11 cellular contexts compared by ENCODE assay signal in the genomic region with DNA sequence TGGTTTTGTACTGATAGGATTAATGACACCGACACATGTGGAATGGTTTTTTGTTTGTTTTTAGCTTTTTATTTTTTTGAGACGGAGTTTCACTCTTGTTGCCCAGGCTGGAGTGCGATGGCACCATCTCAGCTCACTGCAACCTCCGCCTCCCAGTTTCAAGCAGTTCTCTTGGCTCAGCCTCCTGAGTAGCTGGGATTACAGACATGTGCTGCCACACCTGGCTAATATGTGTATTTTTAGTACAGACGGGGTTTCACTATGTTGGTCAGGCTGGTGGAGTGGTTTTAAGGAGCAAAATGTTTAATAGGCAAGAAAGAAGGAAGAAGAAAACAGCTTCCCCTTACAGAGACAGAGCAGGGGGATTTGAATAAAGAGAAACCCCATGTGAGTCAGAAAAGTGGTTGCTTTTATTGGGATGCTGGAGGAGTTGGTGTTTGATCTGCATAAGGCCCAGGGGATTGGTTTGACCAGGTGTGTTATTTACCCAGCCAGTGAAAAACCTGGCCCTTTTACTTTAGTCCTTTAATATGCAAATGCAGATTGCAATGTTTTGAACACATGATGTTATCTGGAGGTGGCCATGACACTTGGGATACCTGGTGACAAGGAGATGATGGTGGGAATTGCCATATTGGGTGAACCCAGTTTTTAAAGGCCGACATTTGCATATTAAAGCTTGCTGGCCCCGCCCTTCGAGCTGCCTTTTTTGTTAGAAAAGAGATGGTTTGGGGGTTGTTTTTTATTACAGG. TPM values are rescaled to one million over a fixed set of nuclear protein-coding genes. Genes with fewer than 3 reads are reported as not detected.
DNase-seq lines count a peak whose midpoint lies in the region; ATAC-seq, FAIRE-seq and TF ChIP-seq lines count a peak whose summit lies in the region.
"Had no signal": no experiment of that assay in that cellular context is flagged by ENCODE, and none has a peak within 500 bp of the region (broad histone marks: within the 10 kb centered on the region; RNA-seq: fewer than 3 reads in every experiment).

No MANE protein-coding gene starts in this region.

- no peak for FAIRE-seq in H54 (lab: Jason Lieb, UNC)
- FAIRE-seq: K562, RCC 7860 had no signal

- no peak overlapping the region for H2AK5ac ChIP-seq in trophoblast cell (ENCODE audit: low read length)

- peaks cover 3% of the 10 kb centered on the region for H3K79me2 ChIP-seq in trophoblast cell (ENCODE audit: control insufficient read depth, insufficient read depth, low read length, poor library complexity)

- H4K12ac ChIP-seq in trophoblast cell (ENCODE audit: low read depth, low read length), result no peak overlapping the region

- H3K4me1 Mint-ChIP-seq in activated T-helper 1 cell treated with anti-CD3 and anti-CD28 coated beads, Interleukin-12 subunit alpha, Interleukin-12 subunit beta, Interleukin-2, Interleukin-4 antibody, amounts not matched to agents 30 ng/mL and 10 ng/mL and 1 ng/mL, durations not matched to agents 14 hours and 24 hours and 36 hours (ENCODE audit: low read depth), result peaks cover 45% of the 10 kb centered on the region

- no peak for TF ChIP-seq POLR2A in H54 (IDR thresholded peaks at IDR 0.05; ENCODE audit: low read depth, low read length)

- peak overlapping the region; percentile 75 for H3K27ac ChIP-seq in trophoblast cell (ENCODE audit: low read depth, low read length)
- H3K27ac ChIP-seq: colonic mucosa had no signal

- WGBS in trophoblast cell (ENCODE audit: extremely low coverage, insufficient coverage, insufficient read length), result no CpG with 5 or more reads among the region's 8 CpGs

- peaks cover 46% of the 10 kb centered on the region for H3K79me1 ChIP-seq in trophoblast cell (ENCODE audit: low read length)

- peaks cover 2% of the 10 kb centered on the region for H3K36me3 Mint-ChIP-seq in activated T-helper 1 cell treated with anti-CD3 and anti-CD28 coated beads, Interleukin-12 subunit alpha, Interleukin-12 subunit beta, Interleukin-2, Interleukin-4 antibody, amounts not matched to agents 30 ng/mL and 10 ng/mL and 1 ng/mL, durations not matched to agents 14 hours and 24 hours and 36 hours (ENCODE audit: low read depth)
- H3K36me3 Mint-ChIP-seq: activated naive CD8-positive, alpha-beta T cell treated with anti-CD3 and anti-CD28 coated beads for 36 hours had no signal

- peak overlapping the region; percentile 81 for H2BK5ac ChIP-seq in trophoblast cell (ENCODE audit: low read depth, low read length, poor library complexity)

- H3K4me2 ChIP-seq in trophoblast cell (ENCODE audit: low read length), result no peak overlapping the region

- H4K91ac ChIP-seq in trophoblast cell (ENCODE audit: low read depth, low read length), result peak overlapping the region; percentile 89

- H3K36me3 ChIP-seq in trophoblast cell (ENCODE audit: control insufficient read depth in 1 of 2, insufficient read depth in 2 of 2, low read length in 2 of 2), result peaks cover 0 to 2% of the 10 kb centered on the region in 2 experiments
- H3K36me3 ChIP-seq: colonic mucosa had no signal

- no peak overlapping the region for H2AFZ ChIP-seq in trophoblast cell (ENCODE audit: insufficient read depth, low read length, poor library complexity)

- H3K27ac Mint-ChIP-seq in activated T-helper 1 cell treated with anti-CD3 and anti-CD28 coated beads, Interleukin-12 subunit alpha, Interleukin-12 subunit beta, Interleukin-2, Interleukin-4 antibody, amounts not matched to agents 30 ng/mL and 10 ng/mL and 1 ng/mL, durations not matched to agents 14 hours and 24 hours and 36 hours, result peak overlapping the region; percentile 0
- H3K27ac Mint-ChIP-seq: activated naive CD8-positive, alpha-beta T cell treated with anti-CD3 and anti-CD28 coated beads for 36 hours had no signal

- H4K8ac ChIP-seq in trophoblast cell (ENCODE audit: low read depth, low read length), result no peak overlapping the region

- DNase-seq in G401 (ENCODE audit: low spot score) (peak; percentile 25), Kasumi-1 (lab: John Stamatoyannopoulos, UW) (peak; percentile 7 to 21), trophoblast cell (no peak), H54 (ENCODE audit: insufficient read length, low spot score) (no peak)
- DNase-seq in activated T-helper 1 cell treated with anti-CD3 and anti-CD28 coated beads, Interleukin-12 subunit alpha, Interleukin-12 subunit beta, Interleukin-2, Interleukin-4 antibody, amounts not matched to agents 30 ng/mL and 10 ng/mL and 1 ng/mL, durations not matched to agents 14 hours and 24 hours and 36 hours (ENCODE audit: low spot score), result no peak
- DNase-seq: activated naive CD8-positive, alpha-beta T cell treated with anti-CD3 and anti-CD28 coated beads for 36 hours; colonic mucosa had no signal

- H3K18ac ChIP-seq in trophoblast cell (ENCODE audit: low read length), result no peak overlapping the region

- H3K27me3 Mint-ChIP-seq in activated T-helper 1 cell treated with anti-CD3 and anti-CD28 coated beads, Interleukin-12 subunit alpha, Interleukin-12 subunit beta, Interleukin-2, Interleukin-4 antibody, amounts not matched to agents 30 ng/mL and 10 ng/mL and 1 ng/mL, durations not matched to agents 14 hours and 24 hours and 36 hours (ENCODE audit: insufficient read depth), result peaks cover 2% of the 10 kb centered on the region
- H3K27me3 Mint-ChIP-seq: activated naive CD8-positive, alpha-beta T cell treated with anti-CD3 and anti-CD28 coated beads for 36 hours had no signal

- H2BK12ac ChIP-seq in trophoblast cell (ENCODE audit: low read length), result peak overlapping the region; percentile 88

- ATAC-seq in GM21576 (IDR thresholded peaks at IDR 0.05; ENCODE audit: unreplicated experiment) (no peak), HG02642 (IDR thresholded peaks at IDR 0.05; ENCODE audit: poor library complexity, unreplicated experiment) (no peak)
- ATAC-seq: K562 had no signal

- H3K27me3 ChIP-seq in trophoblast cell (ENCODE audit: insufficient read depth, low read length), result no peaks in the 10 kb centered on the region
- H3K27me3 ChIP-seq: colonic mucosa had no signal

- H3K4me1 ChIP-seq in trophoblast cell (ENCODE audit: control insufficient read depth in 1 of 2, insufficient read depth in 2 of 2, low read length in 2 of 2), result peaks cover 20 to 27% of the 10 kb centered on the region in 2 experiments

- no peak overlapping the region for H3K4me3 ChIP-seq in trophoblast cell (ENCODE audit: low read depth, low read length)
- H3K4me3 ChIP-seq: colonic mucosa, K562 had no signal

- H3K9me3 Mint-ChIP-seq in activated T-helper 1 cell treated with anti-CD3 and anti-CD28 coated beads, Interleukin-12 subunit alpha, Interleukin-12 subunit beta, Interleukin-2, Interleukin-4 antibody, amounts not matched to agents 30 ng/mL and 10 ng/mL and 1 ng/mL, durations not matched to agents 14 hours and 24 hours and 36 hours, result no peaks in the 10 kb centered on the region
- H3K9me3 Mint-ChIP-seq: activated naive CD8-positive, alpha-beta T cell treated with anti-CD3 and anti-CD28 coated beads for 36 hours had no signal

- H3K14ac ChIP-seq in trophoblast cell (ENCODE audit: low read length), result peak overlapping the region; percentile 2

- H3K9me3 ChIP-seq in trophoblast cell (ENCODE audit: insufficient read depth, low read depth, low read length), result peaks cover 3% of the 10 kb centered on the region
- H3K9me3 ChIP-seq: colonic mucosa had no signal

- H3K4me3 Mint-ChIP-seq in activated T-helper 1 cell treated with anti-CD3 and anti-CD28 coated beads, Interleukin-12 subunit alpha, Interleukin-12 subunit beta, Interleukin-2, Interleukin-4 antibody, amounts not matched to agents 30 ng/mL and 10 ng/mL and 1 ng/mL, durations not matched to agents 14 hours and 24 hours and 36 hours, result no peak overlapping the region
- H3K4me3 Mint-ChIP-seq: activated naive CD8-positive, alpha-beta T cell treated with anti-CD3 and anti-CD28 coated beads for 36 hours had no signal

- no peak overlapping the region for H3K23ac ChIP-seq in trophoblast cell (ENCODE audit: low read length)

- H3K9ac ChIP-seq in trophoblast cell (ENCODE audit: low read length), result no peak overlapping the region

- intact Hi-C loops in activated T-helper 1 cell treated with anti-CD3 and anti-CD28 coated beads, Interleukin-12 subunit alpha, Interleukin-12 subunit beta, Interleukin-2, Interleukin-4 antibody, amounts not matched to agents 30 ng/mL and 10 ng/mL and 1 ng/mL, durations not matched to agents 14 hours and 24 hours and 36 hours (cut with micrococcal nuclease), result no loop called here

- in situ Hi-C loops in G401 (cut with HindIII; ENCODE audit: low sequenced_read_pairs), result no loop called here

- no peak overlapping the region for H3K4ac ChIP-seq in trophoblast cell (ENCODE audit: low read depth, low read length)

- H2BK120ac ChIP-seq in trophoblast cell (ENCODE audit: insufficient read depth, low read length, poor library complexity), result peak overlapping the region; percentile 83

RNA-seq across cellular contexts. Expression of a gene that starts 24.3 kb away (rescaled TPM):
- not detected in 2 replicates for total RNA-seq in G401 (2014; rRNA removed; shearing (Covaris generic))
- 0.73 and 0.83 TPM in 2 replicates for total RNA-seq in activated T-helper 1 cell treated with anti-CD3 and anti-CD28 coated beads, Interleukin-12 subunit alpha, Interleukin-12 subunit beta, Interleukin-2, Interleukin-4 antibody, amounts not matched to agents 30 ng/mL and 10 ng/mL and 1 ng/mL, durations not matched to agents 14 hours and 24 hours and 36 hours
- 36.0 and 40.8 TPM in 2 replicates for polyA plus RNA-seq in trophoblast cell (2013)

RNA-seq across cellular contexts. Expression of a gene that starts 39.3 kb away (rescaled TPM):
- not detected in 2 replicates for total RNA-seq in G401 (2014; rRNA removed; shearing (Covaris generic))
- total RNA-seq in activated T-helper 1 cell treated with anti-CD3 and anti-CD28 coated beads, Interleukin-12 subunit alpha, Interleukin-12 subunit beta, Interleukin-2, Interleukin-4 antibody, amounts not matched to agents 30 ng/mL and 10 ng/mL and 1 ng/mL, durations not matched to agents 14 hours and 24 hours and 36 hours, result 0.10 TPM in 1 of 2 replicates, not detected in the other
- 8.2 and 9.1 TPM in 2 replicates for polyA plus RNA-seq in trophoblast cell (2013)
- total RNA-seq: activated naive CD8-positive, alpha-beta T cell treated with anti-CD3 and anti-CD28 coated beads for 36 hours had no signal

Comparison
In these comparisons a context has a peak if more than half of its experiments do, and no peak if none do; other contexts are left out.
1. DNase-seq: peak in G401 (single experiment) and Kasumi-1 (2 of 2); none in activated T-helper 1 cell treated with anti-CD3 and anti-CD28 coated beads, Interleukin-12 subunit alpha, Interleukin-12 subunit beta, Interleukin-2, Interleukin-4 antibody, amounts not matched to agents 30 ng/mL and 10 ng/mL and 1 ng/mL, durations not matched to agents 14 hours and 24 hours and 36 hours (single experiment), trophoblast cell (0 of 2) and H54 (single experiment).